1 cellular context compared by ENCODE assay signal in the genomic region with DNA sequence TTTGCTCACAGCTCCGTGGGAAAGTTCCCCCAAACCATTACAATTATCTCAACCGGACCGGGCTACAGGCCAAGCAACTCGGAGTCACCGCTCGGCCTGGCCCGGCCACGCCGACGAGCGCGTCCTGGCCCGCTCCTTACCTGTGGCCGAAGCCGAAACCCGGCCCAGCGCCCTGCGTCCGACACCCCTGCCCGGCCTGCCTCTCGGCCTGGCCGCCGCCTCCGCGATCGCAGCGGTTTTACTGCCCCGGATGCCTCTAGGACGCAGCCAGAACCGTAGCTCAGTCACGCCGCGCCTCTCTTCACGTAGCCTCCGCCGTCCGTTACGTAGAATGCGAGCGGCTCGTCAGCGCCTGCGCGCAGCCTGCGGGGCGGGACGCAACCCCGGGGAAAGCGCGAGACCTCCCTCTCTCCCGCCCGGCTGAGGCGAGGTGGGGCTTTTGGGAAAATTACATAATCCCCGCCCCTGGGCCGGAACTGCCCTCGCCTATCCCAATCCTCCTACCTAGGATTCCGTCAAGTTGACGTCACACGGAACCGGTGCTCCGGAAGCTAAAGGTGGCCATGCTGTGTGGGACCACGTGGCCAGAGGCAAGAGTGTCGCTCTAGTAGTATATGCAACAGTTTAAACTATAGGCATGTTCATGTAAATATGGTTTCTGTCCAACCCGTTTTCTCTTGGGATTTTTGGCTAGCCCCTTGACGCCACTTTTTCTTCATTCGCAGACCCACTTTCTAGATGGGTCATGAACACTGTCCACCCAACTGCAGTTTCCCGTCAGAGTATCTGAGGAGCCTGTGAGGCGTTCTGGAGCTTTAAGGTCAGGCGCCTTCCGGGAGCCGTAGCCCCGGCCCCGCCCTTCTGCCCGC.
TF ChIP-seq lines count a peak whose summit lies in the region.

Gene CCDC47 (minus strand): TSS at position 326 of the 869 bp plus-strand sequence. CDS start 7,422 bp downstream, outside the sequence.

TF ChIP-seq in WTC11, 78 proteins besides CTCF, POLR2A, EP300 and RAD21 (continued from another document):
- peak; percentile 63; the same call in 1 of the 2 replicates for TF ChIP-seq FOXP4 (CRISPR knock-in tag; IDR thresholded peaks at IDR 0.05)
TF ChIP-seq in WTC11: peak in this region for 23.
